Comparison of ENCODE assay signal across 28 cellular contexts in genomic region chr1:43999455-43999854, GRCh38. TPM values are rescaled to one million over a fixed set of nuclear protein-coding genes. Genes with fewer than 3 reads are reported as not detected.
A peak's percentile ranks its signal among the peaks of the same experiment; 100 is the strongest.
DNase-seq lines count a peak whose midpoint lies in the region; ATAC-seq, FAIRE-seq and TF ChIP-seq lines count a peak whose summit lies in the region.
"Had no signal": no experiment of that assay in that cellular context is flagged by ENCODE, and none has a peak within 500 bp of the region (broad histone marks: within the 10 kb centered on the region; RNA-seq: fewer than 3 reads in every experiment).

No MANE protein-coding gene starts in this region.

- H3K79me2 ChIP-seq in HepG2 (ENCODE audit: insufficient read depth, low read length) = no peaks in the 10 kb centered on the region

- H3K36me3 Mint-ChIP-seq in endodermal cell (ENCODE audit: low read depth) = peaks cover 13% of the 10 kb centered on the region
- H3K36me3 Mint-ChIP-seq: CD8-positive, alpha-beta T cell had no signal

- intact Hi-C loops in HepG2 (cut with micrococcal nuclease; ENCODE audit: unreplicated experiment) (no loop called here), right lobe of liver (cut with DNase I) (no loop called here)

- WGBS in HepG2 (ENCODE audit: low lambda C conversion rate) = 96% methylated on average over 8 of the region's 8 CpGs
- 83% methylated on average over 1 of the region's 8 CpGs for WGBS in right lobe of liver (ENCODE audit: insufficient coverage, low coverage, low lambda C conversion rate, missing lambda C conversion rate)
- WGBS in endodermal cell (ENCODE audit: insufficient coverage in 1 of 2, insufficient read length in 1 of 2), 2 experiments = 92 to 100% methylated on average over 2 to 8 of the region's 8 CpGs
- no CpG with 5 or more reads among the region's 8 CpGs for WGBS in neuronal stem cell (ENCODE audit: extremely low coverage in 2 of 2, insufficient read length in 2 of 2, insufficient replicate concordance in 1 of 2), 2 donors

- H3K4me1 ChIP-seq in HepG2 (ENCODE audit: insufficient read depth, low read length) (peaks cover 34% of the 10 kb centered on the region), right lobe of liver (no peaks in the 10 kb centered on the region), endodermal cell (ENCODE audit: control insufficient read depth, insufficient read depth, low read length) (peaks cover 29% of the 10 kb centered on the region), neuronal stem cell (ENCODE audit: control insufficient read depth in 2 of 2, insufficient read depth in 1 of 2, low read depth in 1 of 2, low read length in 2 of 2) (peaks cover 16 to 21% of the 10 kb centered on the region in 2 donors)

- H2AK5ac ChIP-seq in neuronal stem cell (ENCODE audit: low read depth, low read length) = no peak overlapping the region

- H3K27ac Mint-ChIP-seq in endodermal cell = peak overlapping the region; percentile 92
- H3K27ac Mint-ChIP-seq: CD8-positive, alpha-beta T cell had no signal

- TF ChIP-seq RAD21 in HepG2 (CRISPR knock-in tag; IDR thresholded peaks at IDR 0.05) = no peak

- no peak overlapping the region for H3K27ac ChIP-seq in HepG2 (ENCODE audit: extremely low read length, insufficient read depth, low read length)
- no peak overlapping the region for H3K27ac ChIP-seq in right lobe of liver
- peak overlapping the region; percentile 6 for H3K27ac ChIP-seq in endodermal cell (ENCODE audit: low read depth, low read length)
- no peak overlapping the region for H3K27ac ChIP-seq in neuronal stem cell (replicated peaks; ENCODE audit: low read length)
- no peak overlapping the region for H3K27ac ChIP-seq in caudate nucleus (ENCODE audit: low read depth, low read length)
- H3K27ac ChIP-seq: A549, C4-2B had no signal

- no peaks in the 10 kb centered on the region for H3K9me3 Mint-ChIP-seq in endodermal cell
- H3K9me3 Mint-ChIP-seq: CD8-positive, alpha-beta T cell had no signal

- H3K14ac ChIP-seq in neuronal stem cell (ENCODE audit: low read length) = no peak overlapping the region

- no peak for ATAC-seq in HepG2
- ATAC-seq in right lobe of liver = no peak
- no peak for ATAC-seq in HG03442 (IDR thresholded peaks at IDR 0.05; ENCODE audit: unreplicated experiment)
- ATAC-seq: A549; CD8-positive, alpha-beta T cell; HCT116; Panc1 had no signal

- H2AFZ ChIP-seq in HepG2 (ENCODE audit: low read length) (no peak overlapping the region), neuronal stem cell (ENCODE audit: low read length) (no peak overlapping the region)

- FAIRE-seq in HepG2 (lab: Jason Lieb, UNC) = no peak
- FAIRE-seq: A549, GM12892, GM19239 had no signal

- TF ChIP-seq CTCF in HepG2 (CRISPR knock-in tag; IDR thresholded peaks at IDR 0.05) (no peak), right lobe of liver (IDR thresholded peaks at IDR 0.05) (no peak), endodermal cell (conservative IDR thresholded peaks at IDR 0.05) (no peak)

- DNase-seq in HepG2 (ENCODE audit: low spot score) (no peak), right lobe of liver (no peak), endodermal cell (no peak), neuronal stem cell (ENCODE audit: low spot score) (no peak), NCI-H2196 (lab: John Stamatoyannopoulos, UW; ENCODE audit: unreplicated experiment) (no peak), caudate nucleus (lab: John Stamatoyannopoulos, UW) (no peak)
- DNase-seq: AML-193; CD8-positive, alpha-beta T cell; DMS153; DND-41; Kasumi-1; NCI-H1092 treated with DMSO at 0.1 percent for 48 hours; NCI-H1436; NCI-H187; NCI-H2081 treated with DMSO at 0.1 percent for 48 hours; NCI-H2171; NCI-H524 treated with DMSO at 0.1 percent for 48 hours; NCI-H82; SIG-M5; SK-N-SH; SW 1271 had no signal

- CTCF ChIA-PET in HepG2 (lab: Yijun Ruan, JAX; ENCODE audit: low intra/inter-chr PET ratio, low total read pairs) = no interaction called here

- H4K91ac ChIP-seq in neuronal stem cell (ENCODE audit: low read depth, low read length, poor library complexity) = no peak overlapping the region

- TF ChIP-seq POLR2A in HepG2 (IDR thresholded peaks at IDR 0.05; ENCODE audit: insufficient read depth in 1 of 2, low read depth in 2 of 2, low read length in 2 of 2) (no peak), right lobe of liver (IDR thresholded peaks at IDR 0.05) (no peak)

- H2BK12ac ChIP-seq in neuronal stem cell (ENCODE audit: low read length) = no peak overlapping the region

- no peaks in the 10 kb centered on the region for H4K20me1 ChIP-seq in HepG2 (ENCODE audit: insufficient read depth, low read length)

- no peak overlapping the region for H3K9ac ChIP-seq in HepG2 (ENCODE audit: insufficient read depth, low read depth, low read length)
- no peak overlapping the region for H3K9ac ChIP-seq in endodermal cell (ENCODE audit: extremely low read depth, low read length, poor library complexity, severe bottlenecking)
- H3K9ac ChIP-seq in neuronal stem cell (ENCODE audit: low read depth, low read length, poor library complexity) = peak overlapping the region; percentile 10
- H3K9ac ChIP-seq: SK-N-SH had no signal

- BruUV-seq in HepG2 (replicated peaks; lab: Mats Ljungman, UMichigan) = TSS peak; percentile 35

- in situ Hi-C loops in HepG2 (cut with HindIII; ENCODE audit: extremely low pct_ligation_motif_present, low pct_unique_long_range_greater_than_20kb) = loop anchor here (5.0 kb wide), 1 partner anchor 33 kb away; the partner anchor contains the start of gene SLC6A9

- peaks cover 41% of the 10 kb centered on the region for H3K4me1 Mint-ChIP-seq in endodermal cell

- H3K4me3 Mint-ChIP-seq in endodermal cell = no peak overlapping the region
- H3K4me3 Mint-ChIP-seq: CD8-positive, alpha-beta T cell had no signal

- H3K9me3 ChIP-seq in HepG2 (ENCODE audit: low read length) = no peaks in the 10 kb centered on the region
- H3K9me3 ChIP-seq in right lobe of liver = no peaks in the 10 kb centered on the region
- H3K9me3 ChIP-seq in endodermal cell (ENCODE audit: control insufficient read depth, low read length) = no peaks in the 10 kb centered on the region
- no peaks in the 10 kb centered on the region for H3K9me3 ChIP-seq in neuronal stem cell (replicated peaks in 1 of 2; ENCODE audit: control insufficient read depth in 2 of 2, insufficient read depth in 1 of 2, low read depth in 1 of 2, low read length in 2 of 2)
- H3K9me3 ChIP-seq: A549, SK-N-SH had no signal

- H3K4ac ChIP-seq in neuronal stem cell (ENCODE audit: low read length) = no peak overlapping the region

- H2BK120ac ChIP-seq in neuronal stem cell (ENCODE audit: low read depth, low read length) = no peak overlapping the region

- TF ChIP-seq EP300 in HepG2 (IDR thresholded peaks at IDR 0.05; ENCODE audit: low read depth in 2 of 2, low read length in 2 of 2) = no peak
- TF ChIP-seq EP300 in HepG2 (CRISPR knock-in tag; IDR thresholded peaks at IDR 0.05; ENCODE audit: borderline replicate concordance) = no peak

- no peaks in the 10 kb centered on the region for H3K27me3 Mint-ChIP-seq in endodermal cell (ENCODE audit: insufficient read depth)

- no peaks in the 10 kb centered on the region for H3K27me3 ChIP-seq in HepG2 (ENCODE audit: control insufficient read depth in 1 of 2, insufficient read depth in 2 of 2, low read length in 2 of 2)
- no peaks in the 10 kb centered on the region for H3K27me3 ChIP-seq in right lobe of liver
- no peaks in the 10 kb centered on the region for H3K27me3 ChIP-seq in endodermal cell (ENCODE audit: control insufficient read depth, insufficient read depth, low read length, poor library complexity, severe bottlenecking)
- no peaks in the 10 kb centered on the region for H3K27me3 ChIP-seq in neuronal stem cell (ENCODE audit: control insufficient read depth in 3 of 3, insufficient read depth in 3 of 3, low read depth in 1 of 3, low read length in 3 of 3)

- no peak overlapping the region for H3K4me2 ChIP-seq in HepG2 (ENCODE audit: low read depth, low read length)
- H3K4me2 ChIP-seq in neuronal stem cell (ENCODE audit: insufficient read depth, low read length, poor library complexity, severe bottlenecking) = no peak overlapping the region
- H3K4me2 ChIP-seq: A549, SK-N-SH had no signal

- no peak overlapping the region for H3K18ac ChIP-seq in neuronal stem cell (ENCODE audit: low read length)

- peak overlapping the region; percentile 48 for H3K23ac ChIP-seq in neuronal stem cell (ENCODE audit: low read depth, low read length, poor library complexity)

- H3K4me3 ChIP-seq in HepG2 (replicated peaks in 1 of 3; ENCODE audit: insufficient read depth in 1 of 3, low read depth in 2 of 3, low read length in 3 of 3) = no peak overlapping the region
- H3K4me3 ChIP-seq in right lobe of liver = no peak overlapping the region
- no peak overlapping the region for H3K4me3 ChIP-seq in endodermal cell (ENCODE audit: low read length)
- H3K4me3 ChIP-seq in neuronal stem cell (ENCODE audit: low read length in 2 of 2) = no peak overlapping the region
- H3K4me3 ChIP-seq: A549 had no signal

- no peak overlapping the region for H2BK15ac ChIP-seq in neuronal stem cell (ENCODE audit: low read length)

- H3K36me3 ChIP-seq in HepG2 (replicated peaks in 1 of 2; ENCODE audit: control insufficient read depth in 1 of 2, insufficient read depth in 2 of 2, low read length in 2 of 2) = peaks cover 6 to 17% of the 10 kb centered on the region in 2 experiments; a peak in 4 of 5 replicates
- H3K36me3 ChIP-seq in right lobe of liver = no peaks in the 10 kb centered on the region
- H3K36me3 ChIP-seq in endodermal cell (ENCODE audit: control insufficient read depth, insufficient read depth, low read length) = no peaks in the 10 kb centered on the region
- peaks cover 0 to 24% of the 10 kb centered on the region in 2 donors for H3K36me3 ChIP-seq in neuronal stem cell (replicated peaks in 1 of 2; ENCODE audit: control insufficient read depth in 2 of 2, insufficient read depth in 2 of 2, low read length in 2 of 2)

- no peak overlapping the region for H4K8ac ChIP-seq in neuronal stem cell (ENCODE audit: low read depth, low read length)

- no peak overlapping the region for H2BK5ac ChIP-seq in neuronal stem cell (ENCODE audit: low read length)

- peaks cover 2% of the 10 kb centered on the region for H3K79me1 ChIP-seq in neuronal stem cell (ENCODE audit: low read depth, low read length)

- POLR2A ChIA-PET in HepG2 (lab: Yijun Ruan, JAX) = no interaction called here

RNA-seq across cellular contexts. Expression of gene CCDC24, which starts 8.1 kb away (rescaled TPM):
- total RNA-seq in HepG2 (2016; rRNA removed; fragmentation: Illumina TruSeq; extraction: Trizol) (2.2 and 2.9 TPM in 2 replicates), right lobe of liver (1 to 10 TPM; 2.2 to 8.4 (median 3.5) TPM), endodermal cell (10 to 100 TPM; 26.6 to 31.1 TPM)
- total RNA-seq in HepG2 (2016; cell fraction: cytosol; rRNA removed; fragmentation: Illumina TruSeq; extraction: Trizol; ENCODE audit: low read depth) = 0.79 and 2.4 TPM in 2 replicates
- total RNA-seq in HepG2 (2016; cell fraction: insoluble cytoplasmic fraction; rRNA removed; fragmentation: Illumina TruSeq; extraction: Trizol) = 0.95 and 2.5 TPM in 2 replicates
- total RNA-seq in HepG2 (2016; cell fraction: membrane; rRNA removed; fragmentation: Illumina TruSeq; extraction: Trizol) = 1.8 and 2.6 TPM in 2 replicates
- 2.8 and 3.1 TPM in 2 replicates for total RNA-seq in HepG2 (2016; cell fraction: nucleus; rRNA removed; fragmentation: Illumina TruSeq; extraction: Trizol)
- polyA plus RNA-seq in HepG2 (2011; rRNA removed) = 1.4 and 1.8 TPM in 2 replicates
- polyA plus RNA-seq in HepG2 (2011; cell fraction: cytosol; rRNA removed) = 0.59 and 0.82 TPM in 2 replicates
- polyA plus RNA-seq in HepG2 (2011; cell fraction: nucleus; rRNA removed) = 8.4 and 10.6 TPM in 2 replicates
- polyA plus RNA-seq in HepG2 (2012) = 2.3 and 3.3 TPM in 2 replicates
- 1.3 and 1.8 TPM in 2 replicates for polyA plus RNA-seq in HepG2 (2016; cell fraction: cytosol; fragmentation: Illumina TruSeq; extraction: Trizol; ENCODE audit: low read depth)
- polyA plus RNA-seq in HepG2 (2016; cell fraction: insoluble cytoplasmic fraction; fragmentation: Illumina TruSeq; extraction: Trizol; ENCODE audit: low read depth) = 2.1 and 2.4 TPM in 2 replicates
- 1.7 and 2.2 TPM in 2 replicates for polyA plus RNA-seq in HepG2 (2016; cell fraction: membrane; fragmentation: Illumina TruSeq; extraction: Trizol; ENCODE audit: low read depth)
- 4.7 and 6.9 TPM in 2 replicates for polyA plus RNA-seq in HepG2 (2016; cell fraction: nucleus; fragmentation: Illumina TruSeq; extraction: Trizol; ENCODE audit: insufficient read depth, low read depth)
- polyA minus RNA-seq in HepG2 (2011; rRNA and poly(A)+ RNA removed; ENCODE audit: low replicate concordance) = 1.1 and 1.6 TPM in 2 replicates
- polyA minus RNA-seq in HepG2 (2011; cell fraction: cytosol; rRNA and poly(A)+ RNA removed) = not detected in 2 replicates
- polyA minus RNA-seq in HepG2 (2011; cell fraction: nucleus; rRNA and poly(A)+ RNA removed) = 1.2 and 1.9 TPM in 2 replicates
- 13.3 TPM for polyA plus RNA-seq in endodermal cell (2013, experiment 1 of 2)
- polyA plus RNA-seq in endodermal cell (2013, experiment 2 of 2) = 11.1 TPM
- 5.3 TPM for polyA plus RNA-seq in neuronal stem cell (2013, experiment 1 of 2)
- polyA plus RNA-seq in neuronal stem cell (2013, experiment 2 of 2) = 5.5 TPM

RNA-seq across cellular contexts. Expression of gene B4GALT2, which starts 20.4 kb away (rescaled TPM):
- total RNA-seq in HepG2 (2016; rRNA removed; fragmentation: Illumina TruSeq; extraction: Trizol) (56.5 and 78.0 TPM in 2 replicates), right lobe of liver (10 to 100 TPM; 13.4 to 49.5 (median 18.5) TPM), endodermal cell (10 to 100 TPM; 62.7 to 72.7 TPM)
- 81.0 and 86.5 TPM in 2 replicates for total RNA-seq in HepG2 (2016; cell fraction: cytosol; rRNA removed; fragmentation: Illumina TruSeq; extraction: Trizol; ENCODE audit: low read depth)
- 57.1 and 86.7 TPM in 2 replicates for total RNA-seq in HepG2 (2016; cell fraction: insoluble cytoplasmic fraction; rRNA removed; fragmentation: Illumina TruSeq; extraction: Trizol)
- total RNA-seq in HepG2 (2016; cell fraction: membrane; rRNA removed; fragmentation: Illumina TruSeq; extraction: Trizol) = 144 and 151 TPM in 2 replicates
- 42.0 and 49.7 TPM in 2 replicates for total RNA-seq in HepG2 (2016; cell fraction: nucleus; rRNA removed; fragmentation: Illumina TruSeq; extraction: Trizol)
- 41.9 and 57.0 TPM in 2 replicates for polyA plus RNA-seq in HepG2 (2011; rRNA removed)
- polyA plus RNA-seq in HepG2 (2011; cell fraction: cytosol; rRNA removed) = 39.2 and 66.4 TPM in 2 replicates
- 53.0 and 54.3 TPM in 2 replicates for polyA plus RNA-seq in HepG2 (2011; cell fraction: nucleus; rRNA removed)
- polyA plus RNA-seq in HepG2 (2012) = 40.1 and 41.5 TPM in 2 replicates
- polyA plus RNA-seq in HepG2 (2016; cell fraction: cytosol; fragmentation: Illumina TruSeq; extraction: Trizol; ENCODE audit: low read depth) = 96.5 and 101 TPM in 2 replicates
- 67.6 and 73.0 TPM in 2 replicates for polyA plus RNA-seq in HepG2 (2016; cell fraction: insoluble cytoplasmic fraction; fragmentation: Illumina TruSeq; extraction: Trizol; ENCODE audit: low read depth)
- polyA plus RNA-seq in HepG2 (2016; cell fraction: membrane; fragmentation: Illumina TruSeq; extraction: Trizol; ENCODE audit: low read depth) = 132 and 145 TPM in 2 replicates
- polyA plus RNA-seq in HepG2 (2016; cell fraction: nucleus; fragmentation: Illumina TruSeq; extraction: Trizol; ENCODE audit: insufficient read depth, low read depth) = 86.0 and 90.4 TPM in 2 replicates
- polyA minus RNA-seq in HepG2 (2011; rRNA and poly(A)+ RNA removed; ENCODE audit: low replicate concordance) = 52.0 and 94.8 TPM in 2 replicates
- 24.3 and 27.3 TPM in 2 replicates for polyA minus RNA-seq in HepG2 (2011; cell fraction: cytosol; rRNA and poly(A)+ RNA removed)
- 13.7 and 15.8 TPM in 2 replicates for polyA minus RNA-seq in HepG2 (2011; cell fraction: nucleus; rRNA and poly(A)+ RNA removed)
- 89.1 TPM for polyA plus RNA-seq in endodermal cell (2013, experiment 1 of 2)
- polyA plus RNA-seq in endodermal cell (2013, experiment 2 of 2) = 82.9 TPM
- 64.3 TPM for polyA plus RNA-seq in neuronal stem cell (2013, experiment 1 of 2)
- polyA plus RNA-seq in neuronal stem cell (2013, experiment 2 of 2) = 60.7 TPM

RNA-seq across cellular contexts. Expression of gene ATP6V0B, which starts 24.7 kb away (rescaled TPM):
- total RNA-seq in HepG2 (2016; rRNA removed; fragmentation: Illumina TruSeq; extraction: Trizol) (76.4 and 161 TPM in 2 replicates), right lobe of liver (100 to 1,000 TPM in 2 of 6 experiments, 10 to 100 TPM in 4; 64.4 to 142 (median 76.9) TPM), endodermal cell (100 to 1,000 TPM; 108 to 116 TPM)
- 117 and 155 TPM in 2 replicates for total RNA-seq in HepG2 (2016; cell fraction: cytosol; rRNA removed; fragmentation: Illumina TruSeq; extraction: Trizol; ENCODE audit: low read depth)
- 83.5 and 169 TPM in 2 replicates for total RNA-seq in HepG2 (2016; cell fraction: insoluble cytoplasmic fraction; rRNA removed; fragmentation: Illumina TruSeq; extraction: Trizol)
- total RNA-seq in HepG2 (2016; cell fraction: membrane; rRNA removed; fragmentation: Illumina TruSeq; extraction: Trizol) = 125 and 145 TPM in 2 replicates
- 134 and 145 TPM in 2 replicates for total RNA-seq in HepG2 (2016; cell fraction: nucleus; rRNA removed; fragmentation: Illumina TruSeq; extraction: Trizol)
- 157 and 169 TPM in 2 replicates for polyA plus RNA-seq in HepG2 (2011; rRNA removed)
- 171 and 212 TPM in 2 replicates for polyA plus RNA-seq in HepG2 (2011; cell fraction: cytosol; rRNA removed)
- 191 and 208 TPM in 2 replicates for polyA plus RNA-seq in HepG2 (2011; cell fraction: nucleus; rRNA removed)
- polyA plus RNA-seq in HepG2 (2012) = 45.1 and 96.9 TPM in 2 replicates
- polyA plus RNA-seq in HepG2 (2016; cell fraction: cytosol; fragmentation: Illumina TruSeq; extraction: Trizol; ENCODE audit: low read depth) = 104 and 146 TPM in 2 replicates
- polyA plus RNA-seq in HepG2 (2016; cell fraction: insoluble cytoplasmic fraction; fragmentation: Illumina TruSeq; extraction: Trizol; ENCODE audit: low read depth) = 64.0 and 66.5 TPM in 2 replicates
- polyA plus RNA-seq in HepG2 (2016; cell fraction: membrane; fragmentation: Illumina TruSeq; extraction: Trizol; ENCODE audit: low read depth) = 95.1 and 113 TPM in 2 replicates
- 218 and 233 TPM in 2 replicates for polyA plus RNA-seq in HepG2 (2016; cell fraction: nucleus; fragmentation: Illumina TruSeq; extraction: Trizol; ENCODE audit: insufficient read depth, low read depth)
- polyA minus RNA-seq in HepG2 (2011; rRNA and poly(A)+ RNA removed; ENCODE audit: low replicate concordance) = 161 and 288 TPM in 2 replicates
- 33.1 and 37.3 TPM in 2 replicates for polyA minus RNA-seq in HepG2 (2011; cell fraction: cytosol; rRNA and poly(A)+ RNA removed)
- polyA minus RNA-seq in HepG2 (2011; cell fraction: nucleus; rRNA and poly(A)+ RNA removed) = 51.0 and 60.8 TPM in 2 replicates
- polyA plus RNA-seq in endodermal cell (2013, experiment 1 of 2) = 120 TPM
- polyA plus RNA-seq in endodermal cell (2013, experiment 2 of 2) = 111 TPM
- polyA plus RNA-seq in neuronal stem cell (2013, experiment 1 of 2) = 44.2 TPM
- 41.9 TPM for polyA plus RNA-seq in neuronal stem cell (2013, experiment 2 of 2)

RNA-seq across cellular contexts. Expression of gene DPH2, which starts 29.6 kb away (rescaled TPM):
- total RNA-seq in HepG2 (2016; rRNA removed; fragmentation: Illumina TruSeq; extraction: Trizol) (38.3 and 40.5 TPM in 2 replicates), right lobe of liver (10 to 100 TPM in 5 of 6 experiments, 1 to 10 TPM in 1; 8.9 to 27.5 (median 12.0) TPM), endodermal cell (10 to 100 TPM; 28.5 to 31.3 TPM)
- total RNA-seq in HepG2 (2016; cell fraction: cytosol; rRNA removed; fragmentation: Illumina TruSeq; extraction: Trizol; ENCODE audit: low read depth) = 15.2 TPM in 2 replicates
- total RNA-seq in HepG2 (2016; cell fraction: insoluble cytoplasmic fraction; rRNA removed; fragmentation: Illumina TruSeq; extraction: Trizol) = 33.0 and 37.1 TPM in 2 replicates
- total RNA-seq in HepG2 (2016; cell fraction: membrane; rRNA removed; fragmentation: Illumina TruSeq; extraction: Trizol) = 43.0 and 46.2 TPM in 2 replicates
- 21.9 and 28.3 TPM in 2 replicates for total RNA-seq in HepG2 (2016; cell fraction: nucleus; rRNA removed; fragmentation: Illumina TruSeq; extraction: Trizol)
- polyA plus RNA-seq in HepG2 (2011; rRNA removed) = 32.2 and 39.3 TPM in 2 replicates
- polyA plus RNA-seq in HepG2 (2011; cell fraction: cytosol; rRNA removed) = 29.8 and 30.1 TPM in 2 replicates
- polyA plus RNA-seq in HepG2 (2011; cell fraction: nucleus; rRNA removed) = 143 and 148 TPM in 2 replicates
- 16.3 and 20.7 TPM in 2 replicates for polyA plus RNA-seq in HepG2 (2012)
- polyA plus RNA-seq in HepG2 (2016; cell fraction: cytosol; fragmentation: Illumina TruSeq; extraction: Trizol; ENCODE audit: low read depth) = 16.6 and 18.7 TPM in 2 replicates
- polyA plus RNA-seq in HepG2 (2016; cell fraction: insoluble cytoplasmic fraction; fragmentation: Illumina TruSeq; extraction: Trizol; ENCODE audit: low read depth) = 33.1 and 38.5 TPM in 2 replicates
- polyA plus RNA-seq in HepG2 (2016; cell fraction: membrane; fragmentation: Illumina TruSeq; extraction: Trizol; ENCODE audit: low read depth) = 41.7 and 43.1 TPM in 2 replicates
- 50.3 and 52.5 TPM in 2 replicates for polyA plus RNA-seq in HepG2 (2016; cell fraction: nucleus; fragmentation: Illumina TruSeq; extraction: Trizol; ENCODE audit: insufficient read depth, low read depth)
- polyA minus RNA-seq in HepG2 (2011; rRNA and poly(A)+ RNA removed; ENCODE audit: low replicate concordance) = 71.2 and 144 TPM in 2 replicates
- polyA minus RNA-seq in HepG2 (2011; cell fraction: cytosol; rRNA and poly(A)+ RNA removed) = 10.3 and 13.5 TPM in 2 replicates
- polyA minus RNA-seq in HepG2 (2011; cell fraction: nucleus; rRNA and poly(A)+ RNA removed) = 36.7 and 43.0 TPM in 2 replicates
- 26.1 TPM for polyA plus RNA-seq in endodermal cell (2013, experiment 1 of 2)
- 19.5 TPM for polyA plus RNA-seq in endodermal cell (2013, experiment 2 of 2)
- polyA plus RNA-seq in neuronal stem cell (2013, experiment 1 of 2) = 11.1 TPM
- 11.6 TPM for polyA plus RNA-seq in neuronal stem cell (2013, experiment 2 of 2)

RNA-seq across cellular contexts. Expression of gene SLC6A9, which starts 31.8 kb away (rescaled TPM):
- total RNA-seq in HepG2 (2016; rRNA removed; fragmentation: Illumina TruSeq; extraction: Trizol) (4.8 and 8.5 TPM in 2 replicates), right lobe of liver (1 to 10 TPM in 4 of 6 experiments, under 1 TPM in 2; 0.78 to 2.2 (median 1.9) TPM), endodermal cell (10 to 100 TPM in 1 of 2 donors, 1 to 10 TPM in 1; 5.7 to 11.4 TPM)
- total RNA-seq in HepG2 (2016; cell fraction: cytosol; rRNA removed; fragmentation: Illumina TruSeq; extraction: Trizol; ENCODE audit: low read depth) = 1.5 and 2.2 TPM in 2 replicates
- total RNA-seq in HepG2 (2016; cell fraction: insoluble cytoplasmic fraction; rRNA removed; fragmentation: Illumina TruSeq; extraction: Trizol) = 3.6 and 8.3 TPM in 2 replicates
- total RNA-seq in HepG2 (2016; cell fraction: membrane; rRNA removed; fragmentation: Illumina TruSeq; extraction: Trizol) = 5.1 and 6.1 TPM in 2 replicates
- 11.0 and 14.1 TPM in 2 replicates for total RNA-seq in HepG2 (2016; cell fraction: nucleus; rRNA removed; fragmentation: Illumina TruSeq; extraction: Trizol)
- polyA plus RNA-seq in HepG2 (2011; rRNA removed) = 9.9 and 16.1 TPM in 2 replicates
- 7.9 and 8.4 TPM in 2 replicates for polyA plus RNA-seq in HepG2 (2011; cell fraction: cytosol; rRNA removed)
- 33.5 and 37.5 TPM in 2 replicates for polyA plus RNA-seq in HepG2 (2011; cell fraction: nucleus; rRNA removed)
- polyA plus RNA-seq in HepG2 (2012) = 11.7 and 19.4 TPM in 2 replicates
- polyA plus RNA-seq in HepG2 (2016; cell fraction: cytosol; fragmentation: Illumina TruSeq; extraction: Trizol; ENCODE audit: low read depth) = 2.5 TPM in 2 replicates
- 5.1 and 6.9 TPM in 2 replicates for polyA plus RNA-seq in HepG2 (2016; cell fraction: insoluble cytoplasmic fraction; fragmentation: Illumina TruSeq; extraction: Trizol; ENCODE audit: low read depth)
- 5.7 and 5.9 TPM in 2 replicates for polyA plus RNA-seq in HepG2 (2016; cell fraction: membrane; fragmentation: Illumina TruSeq; extraction: Trizol; ENCODE audit: low read depth)
- polyA plus RNA-seq in HepG2 (2016; cell fraction: nucleus; fragmentation: Illumina TruSeq; extraction: Trizol; ENCODE audit: insufficient read depth, low read depth) = 20.8 and 22.7 TPM in 2 replicates
- polyA minus RNA-seq in HepG2 (2011; rRNA and poly(A)+ RNA removed; ENCODE audit: low replicate concordance) = 32.9 and 95.0 TPM in 2 replicates
- polyA minus RNA-seq in HepG2 (2011; cell fraction: cytosol; rRNA and poly(A)+ RNA removed) = 7.2 and 7.7 TPM in 2 replicates
- polyA minus RNA-seq in HepG2 (2011; cell fraction: nucleus; rRNA and poly(A)+ RNA removed) = 11.1 and 11.3 TPM in 2 replicates
- polyA plus RNA-seq in endodermal cell (2013, experiment 1 of 2) = 24.7 TPM
- polyA plus RNA-seq in endodermal cell (2013, experiment 2 of 2) = 15.9 TPM
- 10.8 TPM for polyA plus RNA-seq in neuronal stem cell (2013, experiment 1 of 2)
- polyA plus RNA-seq in neuronal stem cell (2013, experiment 2 of 2) = 10.8 TPM
- total RNA-seq: CD8-positive, alpha-beta T cell had no signal
